10 cellular contexts compared by ENCODE assay signal in the genomic region with DNA sequence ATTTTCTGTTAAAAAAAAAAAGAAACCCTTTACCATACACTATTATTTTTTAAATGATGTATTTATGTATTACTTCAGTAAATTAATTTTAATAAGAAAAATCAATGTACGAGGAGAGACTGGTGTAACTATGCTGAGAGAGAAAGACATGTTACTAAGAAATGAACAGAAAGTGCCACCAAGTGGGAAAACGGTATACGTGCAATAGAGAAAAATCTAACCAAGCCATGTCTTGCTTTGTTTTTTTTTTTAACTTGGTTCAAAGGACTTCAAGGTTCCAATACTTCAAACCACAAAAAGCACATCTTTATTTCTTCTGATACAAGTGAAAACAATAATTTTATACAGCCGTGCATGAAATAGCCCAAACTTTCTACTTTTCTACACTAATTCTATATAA. TPM values are rescaled to one million over a fixed set of nuclear protein-coding genes. Genes with fewer than 3 reads are reported as not detected.
A peak's percentile ranks its signal among the peaks of the same experiment; 100 is the strongest.
DNase-seq lines count a peak whose midpoint lies in the region; ATAC-seq and TF ChIP-seq lines count a peak whose summit lies in the region.
"Had no signal": no experiment of that assay in that cellular context is flagged by ENCODE, and none has a peak within 500 bp of the region (broad histone marks: within the 10 kb centered on the region; RNA-seq: fewer than 3 reads in every experiment).

No MANE protein-coding gene starts in this region.

- intact Hi-C loops in activated naive CD4-positive, alpha-beta T cell treated with anti-CD3 and anti-CD28 coated beads for 36 hours (cut with micrococcal nuclease), result loop anchor here (2.0 to 10.0 kb wide), 4 partner anchors 106 to 836 kb away; a partner anchor contains a TSS

- no peaks in the 10 kb centered on the region for H3K9me3 Mint-ChIP-seq in activated naive CD4-positive, alpha-beta T cell treated with anti-CD3 and anti-CD28 coated beads, Interleukin-2, amount 10 ng/mL, durations not matched to agents 7 days and 5 days
- no peaks in the 10 kb centered on the region for H3K9me3 Mint-ChIP-seq in activated naive CD4-positive, alpha-beta T cell treated with anti-CD3 and anti-CD28 coated beads for 36 hours
- H3K9me3 Mint-ChIP-seq in stimulated activated naive B cell treated with anti-CD40 and anti-IgM and Interleukin-4, amounts not matched to agents 10 μg/mL and 1 μg/mL and 100 μg/mL, for 72 hours, result no peaks in the 10 kb centered on the region

- H3K27ac ChIP-seq in OCI-LY3 (ENCODE audit: low read length), result no peak overlapping the region
- H3K27ac ChIP-seq in smooth muscle cell (ENCODE audit: low read depth), result no peak overlapping the region

- H3K27me3 ChIP-seq in OCI-LY3 (ENCODE audit: low read depth, low read length) (no peaks in the 10 kb centered on the region), smooth muscle cell (ENCODE audit: low read depth) (no peaks in the 10 kb centered on the region)

- H3K9ac ChIP-seq in OCI-LY3 (ENCODE audit: low read length) (no peak overlapping the region), smooth muscle cell (ENCODE audit: low read depth) (no peak overlapping the region)

- CTCF ChIA-PET in activated naive CD4-positive, alpha-beta T cell treated with anti-CD3 and anti-CD28 coated beads, Interleukin-2, amount 10 ng/mL, durations not matched to agents 7 days and 5 days (lab: Charles Lee), result interaction anchor here (0.9 to 2.4 kb wide), 4 partner anchors 10 to 270 kb away, joined by 3 to 9 read pairs (median 6); no protein-coding TSS in a partner anchor
- CTCF ChIA-PET in activated naive CD4-positive, alpha-beta T cell treated with anti-CD3 and anti-CD28 coated beads for 36 hours (lab: Charles Lee), result no interaction called here

- no peak overlapping the region for H3K4me2 ChIP-seq in OCI-LY3 (ENCODE audit: low read length)
- no peak overlapping the region for H3K4me2 ChIP-seq in smooth muscle cell

- H3K79me2 ChIP-seq in OCI-LY3 (ENCODE audit: low read length) (no peaks in the 10 kb centered on the region), smooth muscle cell (ENCODE audit: low read depth) (peaks cover 30% of the 10 kb centered on the region)

- H3F3A ChIP-seq in smooth muscle cell (ENCODE audit: low read depth), result peaks cover 10% of the 10 kb centered on the region

- H3K27ac Mint-ChIP-seq in activated naive CD4-positive, alpha-beta T cell treated with anti-CD3 and anti-CD28 coated beads, Interleukin-2, amount 10 ng/mL, durations not matched to agents 7 days and 5 days, result peak overlapping the region; percentile 33
- H3K27ac Mint-ChIP-seq in activated naive CD4-positive, alpha-beta T cell treated with anti-CD3 and anti-CD28 coated beads for 36 hours, result no peak overlapping the region
- H3K27ac Mint-ChIP-seq in stimulated activated naive B cell treated with anti-CD40 and anti-IgM and Interleukin-4, amounts not matched to agents 10 μg/mL and 1 μg/mL and 100 μg/mL, for 72 hours, result no peak overlapping the region

- WGBS in smooth muscle cell (ENCODE audit: low lambda C conversion rate), result 60% methylated on average over 4 of the region's 4 CpGs

- H3K4me1 ChIP-seq in OCI-LY3 (ENCODE audit: low read length) (no peaks in the 10 kb centered on the region), smooth muscle cell (ENCODE audit: low read depth) (peaks cover 7% of the 10 kb centered on the region)

- H3K36me3 ChIP-seq in OCI-LY3 (replicated peaks; ENCODE audit: low read depth, low read length) (no peaks in the 10 kb centered on the region), smooth muscle cell (ENCODE audit: low read depth) (no peaks in the 10 kb centered on the region)

- H2AFZ ChIP-seq in OCI-LY3 (ENCODE audit: low read depth, low read length) (no peak overlapping the region), smooth muscle cell (ENCODE audit: low read depth) (no peak overlapping the region)

- no peak overlapping the region for H3K4me3 Mint-ChIP-seq in activated naive CD4-positive, alpha-beta T cell treated with anti-CD3 and anti-CD28 coated beads, Interleukin-2, amount 10 ng/mL, durations not matched to agents 7 days and 5 days
- no peak overlapping the region for H3K4me3 Mint-ChIP-seq in activated naive CD4-positive, alpha-beta T cell treated with anti-CD3 and anti-CD28 coated beads for 36 hours
- H3K4me3 Mint-ChIP-seq in stimulated activated naive B cell treated with anti-CD40 and anti-IgM and Interleukin-4, amounts not matched to agents 10 μg/mL and 1 μg/mL and 100 μg/mL, for 72 hours, result no peak overlapping the region

- ATAC-seq in HG03460 (IDR thresholded peaks at IDR 0.05; ENCODE audit: unreplicated experiment) (no peak), GM19452 (IDR thresholded peaks at IDR 0.05; ENCODE audit: unreplicated experiment) (no peak)
- ATAC-seq in stimulated activated naive B cell treated with anti-CD40 and anti-IgM and Interleukin-4, amounts not matched to agents 10 μg/mL and 1 μg/mL and 100 μg/mL, for 72 hours (replicated peaks), result no peak
- ATAC-seq: right cardiac atrium had no signal

- no peaks in the 10 kb centered on the region for H3K27me3 Mint-ChIP-seq in activated naive CD4-positive, alpha-beta T cell treated with anti-CD3 and anti-CD28 coated beads, Interleukin-2, amount 10 ng/mL, durations not matched to agents 7 days and 5 days
- H3K27me3 Mint-ChIP-seq in activated naive CD4-positive, alpha-beta T cell treated with anti-CD3 and anti-CD28 coated beads for 36 hours (ENCODE audit: low read depth), result no peaks in the 10 kb centered on the region
- no peaks in the 10 kb centered on the region for H3K27me3 Mint-ChIP-seq in stimulated activated naive B cell treated with anti-CD40 and anti-IgM and Interleukin-4, amounts not matched to agents 10 μg/mL and 1 μg/mL and 100 μg/mL, for 72 hours

- H3K9me3 ChIP-seq in OCI-LY3 (ENCODE audit: insufficient read depth, low read length), result no peaks in the 10 kb centered on the region
- H3K9me3 ChIP-seq in smooth muscle cell (replicated peaks; ENCODE audit: low read depth), result no peaks in the 10 kb centered on the region

- no peak for DNase-seq in activated naive CD4-positive, alpha-beta T cell treated with anti-CD3 and anti-CD28 coated beads, Interleukin-2, amount 10 ng/mL, durations not matched to agents 7 days and 5 days
- no peak for DNase-seq in activated naive CD4-positive, alpha-beta T cell treated with anti-CD3 and anti-CD28 coated beads for 36 hours
- DNase-seq in fibroblast of mammary gland (ENCODE audit: low read depth) (peak; percentile 41), smooth muscle cell (lab: John Stamatoyannopoulos, UW; ENCODE audit: unreplicated experiment) (no peak)
- DNase-seq in stimulated activated naive B cell treated with anti-CD40 and anti-IgM and Interleukin-4, amounts not matched to agents 10 μg/mL and 1 μg/mL and 100 μg/mL, for 72 hours, result no peak
- DNase-seq: activated effector memory CD4-positive, alpha-beta T cell treated with Interleukin-2 at 50 U/mL for 16 hours; right cardiac atrium had no signal

- H3K4me1 Mint-ChIP-seq in activated naive CD4-positive, alpha-beta T cell treated with anti-CD3 and anti-CD28 coated beads, Interleukin-2, amount 10 ng/mL, durations not matched to agents 7 days and 5 days, result peaks cover 44% of the 10 kb centered on the region
- peaks cover 47% of the 10 kb centered on the region for H3K4me1 Mint-ChIP-seq in activated naive CD4-positive, alpha-beta T cell treated with anti-CD3 and anti-CD28 coated beads for 36 hours (ENCODE audit: low read depth)
- peaks cover 5 to 12% of the 10 kb centered on the region in 2 donors for H3K4me1 Mint-ChIP-seq in stimulated activated naive B cell treated with anti-CD40 and anti-IgM and Interleukin-4, amounts not matched to agents 10 μg/mL and 1 μg/mL and 100 μg/mL, for 72 hours

- H3K4me3 ChIP-seq in OCI-LY3 (ENCODE audit: low read length), result no peak overlapping the region
- H3K4me3 ChIP-seq in fibroblast of mammary gland (ENCODE audit: control insufficient read depth, low read depth, low read length), result no peak overlapping the region
- H3K4me3 ChIP-seq in smooth muscle cell, result no peak overlapping the region

- TF ChIP-seq CTCF in OCI-LY3 (IDR thresholded peaks at IDR 0.05; ENCODE audit: low read depth, low read length), result peak; percentile 47
- TF ChIP-seq CTCF in fibroblast of mammary gland (conservative IDR thresholded peaks at IDR 0.05; ENCODE audit: control insufficient read depth, insufficient read depth, low read depth, low read length), result peak; percentile 28
- TF ChIP-seq CTCF in smooth muscle cell (IDR thresholded peaks at IDR 0.05; ENCODE audit: borderline replicate concordance, insufficient read depth, poor library complexity, severe bottlenecking), result peak; percentile 42

- H3K36me3 Mint-ChIP-seq in activated naive CD4-positive, alpha-beta T cell treated with anti-CD3 and anti-CD28 coated beads, Interleukin-2, amount 10 ng/mL, durations not matched to agents 7 days and 5 days, result peaks cover 31% of the 10 kb centered on the region
- H3K36me3 Mint-ChIP-seq in activated naive CD4-positive, alpha-beta T cell treated with anti-CD3 and anti-CD28 coated beads for 36 hours (ENCODE audit: low read depth), result peaks cover 6% of the 10 kb centered on the region
- peaks cover 19 to 35% of the 10 kb centered on the region in 2 donors for H3K36me3 Mint-ChIP-seq in stimulated activated naive B cell treated with anti-CD40 and anti-IgM and Interleukin-4, amounts not matched to agents 10 μg/mL and 1 μg/mL and 100 μg/mL, for 72 hours

- no peaks in the 10 kb centered on the region for H4K20me1 ChIP-seq in OCI-LY3 (ENCODE audit: insufficient read depth, low read length)
- H4K20me1 ChIP-seq in smooth muscle cell (ENCODE audit: low read depth), result peaks cover 24% of the 10 kb centered on the region

RNA-seq across cellular contexts. Expression of a gene that starts 22.9 kb away (rescaled TPM):
- 100 to 1,000 TPM; 147 to 160 TPM for total RNA-seq in activated naive CD4-positive, alpha-beta T cell treated with anti-CD3 and anti-CD28 coated beads for 36 hours
- 291 and 300 TPM in 2 replicates for total RNA-seq in smooth muscle cell
- 236 and 257 TPM in 2 replicates for polyA plus RNA-seq in smooth muscle cell
